Comparison of ENCODE assay signal across 2 cellular contexts in genomic region chr22:31561970-31562369, GRCh38.
A peak's percentile ranks its signal among the peaks of the same experiment; 100 is the strongest.
TF ChIP-seq lines count a peak whose summit lies in the region.

No MANE protein-coding gene starts in this region.

TF ChIP-seq in IMR-90, 13 proteins besides CTCF, POLR2A, EP300 and RAD21:
- no peak for TF ChIP-seq USF2 (IDR thresholded peaks at IDR 0.05; ENCODE audit: low read depth, low read length)
- no peak for TF ChIP-seq BHLHE40 (IDR thresholded peaks at IDR 0.05; ENCODE audit: low read depth, low read length)
- no peak for TF ChIP-seq MXI1 (IDR thresholded peaks at IDR 0.05; ENCODE audit: borderline replicate concordance, low read depth, low read length)
- no peak for TF ChIP-seq ELK1 (IDR thresholded peaks at IDR 0.05; ENCODE audit: borderline replicate concordance, low read depth, low read length)
- no peak for TF ChIP-seq NFE2L2 (IDR thresholded peaks at IDR 0.05; ENCODE audit: low read depth, low read length)
- TF ChIP-seq RFX5 (IDR thresholded peaks at IDR 0.05; ENCODE audit: low read depth, low read length): no peak

TF ChIP-seq in GM12878, 131 proteins besides CTCF, POLR2A, EP300 and RAD21:
- TF ChIP-seq PKNOX1 (IDR thresholded peaks at IDR 0.05): no peak
- peak; percentile 52 for TF ChIP-seq ZBTB40 (IDR thresholded peaks at IDR 0.05; ENCODE audit: borderline replicate concordance)
- TF ChIP-seq ZNF217 (IDR thresholded peaks at IDR 0.05): no peak
